Comparison of ENCODE assay signal across 8 cellular contexts in genomic region chr21:45550552-45551210, GRCh38. TPM values are rescaled to one million over a fixed set of nuclear protein-coding genes. Genes with fewer than 3 reads are reported as not detected.
DNase-seq lines count a peak whose midpoint lies in the region; ATAC-seq and TF ChIP-seq lines count a peak whose summit lies in the region.

No MANE protein-coding gene starts in this region.

- no peaks in the 10 kb centered on the region for H3K36me3 ChIP-seq in MM.1S (replicated peaks; ENCODE audit: insufficient read depth, low read length)
- H3K36me3 ChIP-seq in prostate gland: no peaks in the 10 kb centered on the region

- no peak overlapping the region for H3K9ac ChIP-seq in MM.1S (ENCODE audit: low read length)

- 47% methylated on average over 17 of the region's 17 CpGs for WGBS in prostate gland

- no peak for TF ChIP-seq POLR2A in prostate gland (IDR thresholded peaks at IDR 0.05)

- no peaks in the 10 kb centered on the region for H3K9me2 ChIP-seq in MM.1S (replicated peaks; ENCODE audit: insufficient read depth, low read length)

- H3K4me2 ChIP-seq in MM.1S (ENCODE audit: low read depth, low read length): no peak overlapping the region

- no peak for TF ChIP-seq CTCF in MM.1S (IDR thresholded peaks at IDR 0.05; ENCODE audit: low read length)
- TF ChIP-seq CTCF in prostate gland (IDR thresholded peaks at IDR 0.05): no peak

- peak; percentile 34 for DNase-seq in stimulated activated CD4-positive, alpha-beta T cell treated with anti-CD3 and anti-CD28 coated beads, Interleukin-12 subunit alpha, Interleukin-12 subunit beta, amount 100 ng/mL, for 4 hours
- DNase-seq in stimulated activated CD4-positive, alpha-beta T cell treated with anti-CD3 and anti-CD28 coated beads, Interleukin-4, amount 100 ng/mL, for 1 hour: no peak
- DNase-seq in SW480 (ENCODE audit: low spot score) (peak; percentile 29), fibroblast of peridontal ligament (ENCODE audit: extremely low read depth) (peak; percentile 21), MM.1S (no peak), prostate gland (ENCODE audit: low spot score) (no peak), SHP77 treated with DMSO at 0.1 percent for 48 hours (lab: John Stamatoyannopoulos, UW) (no peak)
- peak; percentile 66 for DNase-seq in stimulated activated naive CD8-positive, alpha-beta T cell treated with anti-CD3 and anti-CD28 coated beads, Interleukin-15, Interleukin-2, amounts not matched to agents 100 U/mL and 50 U/mL, for 24 hours

- H3K27me3 ChIP-seq in MM.1S (replicated peaks; ENCODE audit: insufficient read depth, low read length) (peaks cover 50% of the 10 kb centered on the region), prostate gland (replicated peaks; ENCODE audit: insufficient read depth) (no peaks in the 10 kb centered on the region)

- no peaks in the 10 kb centered on the region for H3K79me2 ChIP-seq in MM.1S (ENCODE audit: low read length)

- ATAC-seq in stimulated activated naive CD8-positive, alpha-beta T cell treated with anti-CD3 and anti-CD28 coated beads, Interleukin-15, Interleukin-2, amounts not matched to agents 100 U/mL and 50 U/mL, for 24 hours: peak; percentile 45

- H3K9me3 ChIP-seq in MM.1S (replicated peaks; ENCODE audit: insufficient read depth, low read length): no peaks in the 10 kb centered on the region
- H3K9me3 ChIP-seq in prostate gland: no peaks in the 10 kb centered on the region

- H3K4me3 ChIP-seq in MM.1S (ENCODE audit: low read length) (no peak overlapping the region), prostate gland (no peak overlapping the region)

- no peaks in the 10 kb centered on the region for H3K4me1 ChIP-seq in MM.1S (ENCODE audit: low read length)
- H3K4me1 ChIP-seq in prostate gland (replicated peaks): no peaks in the 10 kb centered on the region

- no peak overlapping the region for H2AFZ ChIP-seq in MM.1S (ENCODE audit: low read length)

- peaks cover 2% of the 10 kb centered on the region for H3F3A ChIP-seq in MM.1S (ENCODE audit: insufficient read depth, low read length)

- intact Hi-C loops in prostate gland (cut with DNase I): loop anchor here (10.0 kb wide), 1 partner anchor 374 kb away; no protein-coding TSS in a partner anchor

- no peaks in the 10 kb centered on the region for H4K20me1 ChIP-seq in MM.1S (ENCODE audit: insufficient read depth, low read length)

- no peak overlapping the region for H3K27ac ChIP-seq in MM.1S (ENCODE audit: low read length)
- H3K27ac ChIP-seq in prostate gland: no peak overlapping the region

RNA-seq across cellular contexts. Expression of gene SLC19A1, which starts 8.4 kb away (rescaled TPM):
- total RNA-seq in prostate gland: 10 to 100 TPM; 12.2 to 15.5 TPM

Comparison
In these comparisons a context has a peak if more than half of its experiments do, and no peak if none do; other contexts are left out.
1. DNase-seq: peak in stimulated activated CD4-positive, alpha-beta T cell treated with anti-CD3 and anti-CD28 coated beads, Interleukin-12 subunit alpha, Interleukin-12 subunit beta, amount 100 ng/mL, for 4 hours (single experiment), SW480 (single experiment), fibroblast of peridontal ligament (single experiment) and stimulated activated naive CD8-positive, alpha-beta T cell treated with anti-CD3 and anti-CD28 coated beads, Interleukin-15, Interleukin-2, amounts not matched to agents 100 U/mL and 50 U/mL, for 24 hours (single experiment); none in stimulated activated CD4-positive, alpha-beta T cell treated with anti-CD3 and anti-CD28 coated beads, Interleukin-4, amount 100 ng/mL, for 1 hour (single experiment), MM.1S (single experiment), prostate gland (single experiment) and SHP77 treated with DMSO at 0.1 percent for 48 hours (single experiment).